ENCODE assay signal across 8 cellular contexts in the genomic region with DNA sequence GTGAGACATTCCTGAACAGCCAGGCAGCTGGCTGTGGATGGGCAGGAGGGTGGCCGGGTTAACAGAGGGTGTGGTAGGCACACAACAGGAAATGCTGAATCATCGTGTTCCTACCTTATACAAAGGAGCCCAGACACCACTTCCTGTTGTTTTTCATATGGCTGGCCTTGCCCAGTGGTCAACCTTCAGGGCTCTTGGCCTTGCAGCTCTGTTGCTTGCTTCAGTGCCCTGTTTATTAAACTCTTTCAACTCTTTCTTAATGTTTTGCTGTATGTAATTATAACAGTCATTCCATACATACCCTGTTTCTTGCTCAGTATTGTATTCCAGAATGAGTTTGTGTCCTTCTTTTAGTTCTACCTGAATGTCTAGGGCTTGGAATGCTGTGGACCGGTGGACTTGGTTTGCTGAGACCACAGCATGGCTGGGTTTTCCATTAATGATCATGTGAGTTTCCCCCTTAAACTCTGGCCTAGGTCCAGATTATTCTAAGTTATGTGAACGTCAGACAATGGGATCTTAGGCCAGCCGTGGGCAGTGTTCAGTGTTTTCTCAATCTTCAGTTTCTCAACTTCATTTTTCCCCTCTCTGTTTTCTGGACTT. TPM values are rescaled to one million over a fixed set of nuclear protein-coding genes. Genes with fewer than 3 reads are reported as not detected.
DNase-seq lines count a peak whose midpoint lies in the region; ATAC-seq and TF ChIP-seq lines count a peak whose summit lies in the region.

No MANE protein-coding gene starts in this region.

- TF ChIP-seq CTCF in RWPE1 (conservative IDR thresholded peaks at IDR 0.05; ENCODE audit: low read depth) (no peak), astrocyte of the spinal cord (IDR thresholded peaks at IDR 0.05; ENCODE audit: low read depth, low read length) (no peak), left lung (IDR thresholded peaks at IDR 0.05) (no peak)

- POLR2A ChIA-PET in RWPE1 (lab: Yijun Ruan, JAX; ENCODE audit: low non-redundant PET) = no interaction called here

- intact Hi-C loops in left lung (cut with DNase I) = no loop called here

- H3K4me3 Mint-ChIP-seq in CD4-positive, CD25-positive, alpha-beta regulatory T cell = peak overlapping the region; percentile 20 to 41 (median 28)

- H3K9me3 Mint-ChIP-seq in CD4-positive, CD25-positive, alpha-beta regulatory T cell = peaks cover 0 to 2% (median 0%) of the 10 kb centered on the region in 7 donors

- H3K27ac ChIP-seq in CD4-positive, CD25-positive, alpha-beta regulatory T cell (ENCODE audit: insufficient read depth, low read length, poor library complexity, severe bottlenecking) = peak overlapping the region; percentile 51
- H3K27ac ChIP-seq in RWPE1 (peak overlapping the region; percentile 83), left lung (peak overlapping the region; percentile 72 to 84)

- no peaks in the 10 kb centered on the region for H3K27me3 ChIP-seq in CD4-positive, CD25-positive, alpha-beta regulatory T cell (ENCODE audit: control insufficient read depth, insufficient read depth, low read length)
- H3K27me3 ChIP-seq in left lung = no peaks in the 10 kb centered on the region

- in situ Hi-C loops in astrocyte of the spinal cord (cut with HindIII; ENCODE audit: low sequenced_read_pairs) = no loop called here

- no peaks in the 10 kb centered on the region for H3K27me3 Mint-ChIP-seq in CD4-positive, CD25-positive, alpha-beta regulatory T cell

- H3K36me3 Mint-ChIP-seq in CD4-positive, CD25-positive, alpha-beta regulatory T cell = no peaks in the 10 kb centered on the region

- no peaks in the 10 kb centered on the region for H3K9me3 ChIP-seq in CD4-positive, CD25-positive, alpha-beta regulatory T cell (ENCODE audit: control insufficient read depth in 2 of 2, low read length in 2 of 2)
- no peaks in the 10 kb centered on the region for H3K9me3 ChIP-seq in left lung

- peaks cover 31 to 55% (median 42%) of the 10 kb centered on the region in 4 donors for H3K4me1 Mint-ChIP-seq in CD4-positive, CD25-positive, alpha-beta regulatory T cell

- ATAC-seq in CD4-positive, CD25-positive, alpha-beta regulatory T cell (ENCODE audit: low read depth in 2 of 2) = peak; percentile 69 to 76
- ATAC-seq in HG03159 (IDR thresholded peaks at IDR 0.05; ENCODE audit: unreplicated experiment) (peak; percentile 59), left lung (peak; percentile 89), HG02970 (IDR thresholded peaks at IDR 0.05; ENCODE audit: low FRiP score, unreplicated experiment) (no peak)

- peak in 2 of 3 donors; percentile 17 to 76 for DNase-seq in CD4-positive, CD25-positive, alpha-beta regulatory T cell
- DNase-seq in RWPE1 (ENCODE audit: low spot score) (peak; percentile 90), astrocyte of the spinal cord (ENCODE audit: low read depth, low spot score) (peak; percentile 76), left lung (peak; percentile 51 to 54), GOT3 (lab: John Stamatoyannopoulos, UW) (no peak)

- H3K4me1 ChIP-seq in CD4-positive, CD25-positive, alpha-beta regulatory T cell (ENCODE audit: control insufficient read depth, insufficient read depth, low read length, poor library complexity, severe bottlenecking) = peaks cover 34% of the 10 kb centered on the region
- peaks cover 13 to 30% of the 10 kb centered on the region in 2 donors for H3K4me1 ChIP-seq in left lung

- H3K4me3 ChIP-seq in CD4-positive, CD25-positive, alpha-beta regulatory T cell (ENCODE audit: low read depth, low read length) = peak overlapping the region; percentile 65
- H3K4me3 ChIP-seq in astrocyte of the spinal cord (ENCODE audit: low read depth, low read length) (no peak overlapping the region), left lung (no peak overlapping the region)

- peak overlapping the region; percentile 74 to 94 (median 91) for H3K27ac Mint-ChIP-seq in CD4-positive, CD25-positive, alpha-beta regulatory T cell

- no peaks in the 10 kb centered on the region for H3K36me3 ChIP-seq in CD4-positive, CD25-positive, alpha-beta regulatory T cell (ENCODE audit: control insufficient read depth, insufficient read depth, low read length)
- H3K36me3 ChIP-seq in left lung = no peaks in the 10 kb centered on the region

- CTCF ChIA-PET in RWPE1 (lab: Yijun Ruan, JAX) = interaction anchor here (0.5 to 1.2 kb wide), 3 partner anchors 12 to 685 kb away, joined by 3 read pairs; a partner anchor contains a TSS

- TF ChIP-seq POLR2A in GM19193 (IDR thresholded peaks at IDR 0.05; ENCODE audit: extremely low read depth, insufficient read depth, insufficient read length) = peak; percentile 31

RNA-seq across cellular contexts. Expression of a gene that starts 11.9 kb away (rescaled TPM):
- total RNA-seq in CD4-positive, CD25-positive, alpha-beta regulatory T cell = 0.27 TPM
- polyA plus RNA-seq in CD4-positive, CD25-positive, alpha-beta regulatory T cell = under 1 TPM in 2 of 4 donors, not detected in 2; 0.07 to 0.32 TPM
- 1 to 10 TPM; 1.1 to 3.2 TPM for total RNA-seq in left lung
